ENCODE assay signal across 15 cellular contexts in genomic region chr17:59527325-59527917, GRCh38. TPM values are rescaled to one million over a fixed set of nuclear protein-coding genes. Genes with fewer than 3 reads are reported as not detected.
DNase-seq lines count a peak whose midpoint lies in the region; TF ChIP-seq lines count a peak whose summit lies in the region.
"Had no signal": no experiment of that assay in that cellular context is flagged by ENCODE, and none has a peak within 500 bp of the region (broad histone marks: within the 10 kb centered on the region; RNA-seq: fewer than 3 reads in every experiment).

No MANE protein-coding gene starts in this region.

- H3K27me3 ChIP-seq in BE2C (no peaks in the 10 kb centered on the region), dorsolateral prefrontal cortex (no peaks in the 10 kb centered on the region), esophagus squamous epithelium (no peaks in the 10 kb centered on the region)
- H3K27me3 ChIP-seq: SJSA1 had no signal

- TF ChIP-seq POLR2A in esophagus squamous epithelium (IDR thresholded peaks at IDR 0.05) = no peak

- intact Hi-C loops in dorsolateral prefrontal cortex (cut with DNase I) = loop anchor here in 1 of 2 donors (5.0 to 10.0 kb wide), 2 partner anchors 35 to 83 kb away; no protein-coding TSS in a partner anchor
- intact Hi-C loops in esophagus squamous epithelium (cut with DNase I) = no loop called here

- H3K27ac ChIP-seq in dorsolateral prefrontal cortex (peak overlapping the region in 30 of 59 donors; percentile 3 to 73 (median 42)), esophagus squamous epithelium (no peak overlapping the region)
- H3K27ac ChIP-seq: PC-9, SJSA1 had no signal

- TF ChIP-seq CTCF in BE2C (IDR thresholded peaks at IDR 0.05; ENCODE audit: low read depth, low read length) (no peak), dorsolateral prefrontal cortex (IDR thresholded peaks at IDR 0.05 in 54 of 56, conservative IDR thresholded peaks at IDR 0.05 in 2 of 56; ENCODE audit: low read depth in 1 of 56, partially characterized antibody in 56 of 56) (no peak), esophagus squamous epithelium (IDR thresholded peaks at IDR 0.05) (no peak)

- H3K4me1 ChIP-seq in BE2C = no peaks in the 10 kb centered on the region
- no peaks in the 10 kb centered on the region for H3K4me1 ChIP-seq in esophagus squamous epithelium
- H3K4me1 ChIP-seq: SJSA1 had no signal

- H3K4me3 ChIP-seq in BE2C (ENCODE audit: low read depth, low read length) = no peak overlapping the region
- H3K4me3 ChIP-seq in dorsolateral prefrontal cortex = no peak overlapping the region
- H3K4me3 ChIP-seq in esophagus squamous epithelium = no peak overlapping the region
- H3K4me3 ChIP-seq: PC-9, SJSA1 had no signal

- WGBS in esophagus squamous epithelium, 2 donors = 77 to 78% methylated on average over 6 of the region's 6 CpGs

- DNase-seq in BE2C (peak; percentile 22), Daoy (ENCODE audit: low read depth) (peak; percentile 5), OCI-M1 (lab: John Stamatoyannopoulos, UW) (peak; percentile 16), dorsolateral prefrontal cortex (no peak), DMS79 treated with DMSO at 0.1 percent for 48 hours (lab: John Stamatoyannopoulos, UW) (no peak), esophagus squamous epithelium (lab: John Stamatoyannopoulos, UW) (no peak)
- DNase-seq in stimulated activated CD4-positive, alpha-beta T cell treated with anti-CD3 and anti-CD28 coated beads, Interleukin-2, amount 100 ng/mL, for 48 hours = no peak
- DNase-seq: AML-193, H7, NCI-H1105, NCI-H1694 treated with DMSO at 0.1 percent for 48 hours, NCI-H774, PC-9, T-helper 17 cell had no signal

- H3K36me3 ChIP-seq in BE2C (no peaks in the 10 kb centered on the region), esophagus squamous epithelium (no peaks in the 10 kb centered on the region)
- H3K36me3 ChIP-seq: SJSA1 had no signal

- H3K9me3 ChIP-seq in BE2C (no peaks in the 10 kb centered on the region), esophagus squamous epithelium (no peaks in the 10 kb centered on the region)
- H3K9me3 ChIP-seq: SJSA1 had no signal

RNA-seq across cellular contexts. Expression of gene DHX40, which starts 38.0 kb away (rescaled TPM):
- polyA plus RNA-seq in BE2C (2012; ENCODE audit: insufficient read depth, insufficient read length, low read depth) = 28.6 TPM
- 22.6 and 29.2 TPM in 2 replicates for total RNA-seq in Daoy (2014; rRNA removed; shearing (Covaris generic))
- total RNA-seq in dorsolateral prefrontal cortex = 10 to 100 TPM; 19.1 to 37.5 (median 26.3) TPM
- 10 to 100 TPM; 10.5 to 42.0 (median 25.0) TPM for total RNA-seq in esophagus squamous epithelium

Comparison
In these comparisons a context has a peak if more than half of its experiments do, and no peak if none do; other contexts are left out.
1. DNase-seq: peak in BE2C (single experiment), Daoy (single experiment) and OCI-M1 (single experiment); none in dorsolateral prefrontal cortex (0 of 10), DMS79 treated with DMSO at 0.1 percent for 48 hours (single experiment), esophagus squamous epithelium (single experiment) and stimulated activated CD4-positive, alpha-beta T cell treated with anti-CD3 and anti-CD28 coated beads, Interleukin-2, amount 100 ng/mL, for 48 hours (0 of 2).
2. H3K27ac ChIP-seq: peak in dorsolateral prefrontal cortex (30 of 59); none in esophagus squamous epithelium (0 of 4).